Comparison of ENCODE assay signal across 1 cellular context in genomic region chr14:101506921-101507300, GRCh38.
TF ChIP-seq lines count a peak whose summit lies in the region.

No MANE protein-coding gene starts in this region.

TF ChIP-seq in HepG2, 621 proteins besides CTCF, POLR2A, EP300 and RAD21 (continued from another document):
- TF ChIP-seq, protein P1, sequence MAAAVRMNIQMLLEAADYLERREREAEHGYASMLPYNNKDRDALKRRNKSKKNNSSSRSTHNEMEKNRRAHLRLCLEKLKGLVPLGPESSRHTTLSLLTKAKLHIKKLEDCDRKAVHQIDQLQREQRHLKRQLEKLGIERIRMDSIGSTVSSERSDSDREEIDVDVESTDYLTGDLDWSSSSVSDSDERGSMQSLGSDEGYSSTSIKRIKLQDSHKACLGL (CRISPR knock-in tag; IDR thresholded peaks at IDR 0.05) = no peak
- no peak for TF ChIP-seq SP2 (CRISPR knock-in tag; IDR thresholded peaks at IDR 0.05)
- no peak for TF ChIP-seq ZNF101 (CRISPR knock-in tag; IDR thresholded peaks at IDR 0.05; ENCODE audit: borderline replicate concordance, low read depth)
- TF ChIP-seq ZNF746 (CRISPR knock-in tag; IDR thresholded peaks at IDR 0.05) = no peak
- no peak for TF ChIP-seq KDM5B (CRISPR knock-in tag; IDR thresholded peaks at IDR 0.05; ENCODE audit: borderline replicate concordance)
